ENCODE assay signal across 19 cellular contexts in genomic region chr11:23764285-23764684, GRCh38.
"Had no signal": no experiment of that assay in that cellular context is flagged by ENCODE, and none has a peak within 500 bp of the region (broad histone marks: within the 10 kb centered on the region; RNA-seq: fewer than 3 reads in every experiment).

No MANE protein-coding gene starts in this region.

- H3K4me2 ChIP-seq: hepatocyte had no signal

- H2AFZ ChIP-seq: hepatocyte had no signal

- H3K79me2 ChIP-seq: hepatocyte had no signal

- ATAC-seq: foreskin keratinocyte, gastroesophageal sphincter, heart left ventricle, left cardiac atrium, left lung, left ventricle myocardium superior, lower lobe of right lung, mucosa of descending colon had no signal

- H3K27me3 ChIP-seq: dorsolateral prefrontal cortex, esophagus muscularis mucosa, foreskin keratinocyte, gastroesophageal sphincter, heart left ventricle, hepatocyte, left lung had no signal

- H3K27ac ChIP-seq: coronary artery, dorsolateral prefrontal cortex, esophagus muscularis mucosa, foreskin keratinocyte, gastroesophageal sphincter, heart left ventricle, hepatocyte, left lung, lower lobe of right lung had no signal

- H3K27me3 Mint-ChIP-seq: naive B cell had no signal

- H3K4me3 ChIP-seq: coronary artery, dorsolateral prefrontal cortex, esophagus muscularis mucosa, gastroesophageal sphincter, heart left ventricle, hepatocyte, left lung, lower lobe of right lung, mucosa of descending colon had no signal

- H3K36me3 Mint-ChIP-seq: naive B cell had no signal

- H3K4me3 Mint-ChIP-seq: mesothelial cell of epicardium, naive B cell had no signal

- H3K36me3 ChIP-seq: esophagus muscularis mucosa, gastroesophageal sphincter, heart left ventricle, left lung, lower lobe of right lung had no signal

- H3K27ac Mint-ChIP-seq: mesothelial cell of epicardium, naive B cell had no signal

- H3K4me1 Mint-ChIP-seq: mesothelial cell of epicardium, naive B cell had no signal

- H3K4me1 ChIP-seq: esophagus muscularis mucosa, foreskin keratinocyte, gastroesophageal sphincter, heart left ventricle, left lung, lower lobe of right lung had no signal

- H3K9me3 ChIP-seq: esophagus muscularis mucosa, gastroesophageal sphincter, lower lobe of right lung had no signal

- DNase-seq: dermis blood vessel endothelial cell; dorsolateral prefrontal cortex; effector CD4-positive, alpha-beta T cell; effector memory CD4-positive, alpha-beta T cell; foreskin keratinocyte; heart left ventricle; hypothalamus; left cardiac atrium; left lung; left ventricle myocardium superior; lower lobe of right lung; mesenchymal stem cell; mucosa of descending colon; naive B cell had no signal
